In the genomic region with DNA sequence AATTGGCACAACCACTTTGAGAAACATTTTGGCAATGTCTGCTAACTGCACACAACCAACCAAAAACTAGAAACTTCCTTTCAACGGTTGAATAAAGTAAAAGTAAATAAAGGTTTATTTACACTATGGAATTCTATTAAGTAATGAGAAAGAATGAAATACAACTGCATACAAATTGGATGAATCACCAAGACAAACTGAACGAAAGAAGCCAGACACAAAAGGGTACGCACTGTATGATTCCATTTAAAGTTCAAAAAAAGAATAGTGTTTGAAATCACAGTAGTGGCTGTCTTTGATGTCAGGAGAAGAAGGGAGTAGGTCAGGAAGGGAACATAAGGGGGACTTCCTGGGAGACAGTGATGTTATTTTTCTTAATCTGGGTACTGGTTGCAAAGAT, we compare ENCODE assay signal across 24 cellular contexts. TPM values are rescaled to one million over a fixed set of nuclear protein-coding genes. Genes with fewer than 3 reads are reported as not detected.
"Had no signal": no experiment of that assay in that cellular context is flagged by ENCODE, and none has a peak within 500 bp of the region (broad histone marks: within the 10 kb centered on the region; RNA-seq: fewer than 3 reads in every experiment).

No MANE protein-coding gene starts in this region.

- H3K4me3 ChIP-seq: cardiac muscle cell, dorsolateral prefrontal cortex, esophagus muscularis mucosa, lower lobe of right lung, prostate gland, sigmoid colon, thyroid gland had no signal

- H3K4me1 ChIP-seq: esophagus muscularis mucosa, lower lobe of right lung, prostate gland, sigmoid colon, thyroid gland had no signal

- H3K36me3 ChIP-seq: cardiac muscle cell, esophagus muscularis mucosa, lower lobe of right lung, prostate gland, sigmoid colon, thyroid gland had no signal

- DNase-seq: activated naive CD4-positive, alpha-beta T cell; activated naive CD8-positive, alpha-beta T cell treated with anti-CD3 and anti-CD28 coated beads, Interleukin-2, amount 10 ng/mL, durations not matched to agents 7 days and 5 days; activated T-cell treated with anti-CD3 and anti-CD28 coated beads for 4 hours; aorta; dorsolateral prefrontal cortex; foreskin fibroblast; head of caudate nucleus; left cardiac atrium; lower lobe of right lung; sigmoid colon; stimulated activated CD4-positive, alpha-beta T cell treated with anti-CD3 and anti-CD28 coated beads, Interleukin-2, amount 100 ng/mL, for 48 hours; T-cell; T1000; thyroid gland had no signal

- FAIRE-seq: urothelium cell line had no signal

- ATAC-seq: activated CD4-positive, CD25-positive, alpha-beta regulatory T cell treated with anti-CD3 and anti-CD28 coated beads, Interleukin-2, amount 50 U/mL, for 24 hours; left cardiac atrium; stimulated activated memory B cell treated with anti-CD40 and anti-IgM and Interleukin-4, amounts not matched to agents 10 μg/mL and 1 μg/mL and 100 μg/mL, for 72 hours; T-cell had no signal

- H3K27ac ChIP-seq: cardiac muscle cell, dorsolateral prefrontal cortex, esophagus muscularis mucosa, lower lobe of right lung, prostate gland, sigmoid colon, thyroid gland had no signal

- H3K9me3 ChIP-seq: lower lobe of right lung, prostate gland, sigmoid colon, thyroid gland had no signal

- H3K27me3 ChIP-seq: cardiac muscle cell, esophagus muscularis mucosa, sigmoid colon, thyroid gland had no signal

RNA-seq across cellular contexts. Expression of gene SULT1C3, which starts 46.5 kb away (rescaled TPM):
- total RNA-seq: activated naive CD8-positive, alpha-beta T cell treated with anti-CD3 and anti-CD28 coated beads, Interleukin-2, amount 10 ng/mL, durations not matched to agents 7 days and 5 days; aorta; cardiac muscle cell; dorsolateral prefrontal cortex; esophagus muscularis mucosa; left cardiac atrium; lower lobe of right lung; mesothelial cell of epicardium; myocyte; neural crest cell; osteoblast; prostate gland; sigmoid colon; T-cell; thyroid gland had no signal
- polyA plus RNA-seq: aorta, cardiac muscle cell had no signal
